ENCODE assay signal across 10 cellular contexts in genomic region chr14:69316449-69317391, GRCh38. TPM values are rescaled to one million over a fixed set of nuclear protein-coding genes. Genes with fewer than 3 reads are reported as not detected.
A peak's percentile ranks its signal among the peaks of the same experiment; 100 is the strongest.
DNase-seq lines count a peak whose midpoint lies in the region; ATAC-seq lines count a peak whose summit lies in the region.
"Had no signal": no experiment of that assay in that cellular context is flagged by ENCODE, and none has a peak within 500 bp of the region (broad histone marks: within the 10 kb centered on the region; RNA-seq: fewer than 3 reads in every experiment).

No MANE protein-coding gene starts in this region.

- DNase-seq in SIG-M5 treated with dmso at 0.1 percent for 504 hours (lab: John Stamatoyannopoulos, UW; ENCODE audit: unreplicated experiment) (peak; percentile 4), SIG-M5 (lab: John Stamatoyannopoulos, UW) (no peak), brain pericyte (ENCODE audit: low read depth, low spot score) (peak; percentile 58), kidney glomerular epithelial cell (lab: John Stamatoyannopoulos, UW) (peak; percentile 87), ureter (ENCODE audit: low spot score) (peak; percentile 51), NOMO-1 treated with dmso at 0.1 percent for 144 hours (lab: John Stamatoyannopoulos, UW; ENCODE audit: unreplicated experiment) (no peak)
- DNase-seq: AML-193 had no signal

- ATAC-seq in HG03520 (IDR thresholded peaks at IDR 0.05; ENCODE audit: unreplicated experiment) (no peak), HG02885 (IDR thresholded peaks at IDR 0.05; ENCODE audit: poor library complexity, unreplicated experiment) (no peak)

RNA-seq across cellular contexts. Expression of gene GALNT16, which starts 56.8 kb away (rescaled TPM):
- 1.6 TPM for total RNA-seq in ureter
- total RNA-seq: T-helper 2 cell treated with Interferon-gamma antibody and Interleukin-4, amounts not matched to agents 100 ng/mL and 5 ng/mL, for 36 hours had no signal

Comparison
In these comparisons a context has a peak if more than half of its experiments do, and no peak if none do; other contexts are left out.
1. DNase-seq: peak in SIG-M5 treated with dmso at 0.1 percent for 504 hours (single experiment), brain pericyte (single experiment), kidney glomerular epithelial cell (single experiment) and ureter (single experiment); none in SIG-M5 (single experiment) and NOMO-1 treated with dmso at 0.1 percent for 144 hours (single experiment).